Comparison of ENCODE assay signal across 8 cellular contexts in the genomic region with DNA sequence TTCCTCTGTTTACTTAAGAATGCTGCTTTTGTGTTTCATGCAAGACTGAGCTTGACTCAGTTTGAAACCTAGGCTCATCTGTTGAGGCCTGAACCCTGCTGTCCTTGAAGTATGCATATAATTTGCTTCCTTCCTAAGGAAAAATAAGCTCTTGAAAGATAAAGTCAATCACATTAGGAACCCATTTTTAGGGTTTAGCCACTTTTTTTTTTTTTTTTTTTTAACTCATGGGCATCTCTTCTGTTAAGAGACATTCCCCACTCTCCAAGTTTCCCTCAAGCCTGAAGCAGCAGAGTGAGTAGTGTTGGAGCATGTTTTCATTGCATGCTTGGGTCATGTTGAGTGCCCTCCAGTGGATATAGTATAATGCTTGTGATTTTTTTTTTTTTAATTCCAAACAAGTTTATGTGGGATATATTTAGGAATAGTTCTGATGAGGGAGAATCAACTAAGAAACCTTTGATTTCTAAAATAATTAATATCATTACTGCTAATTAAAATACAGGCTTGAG. TPM values are rescaled to one million over a fixed set of nuclear protein-coding genes. Genes with fewer than 3 reads are reported as not detected.
DNase-seq lines count a peak whose midpoint lies in the region; ATAC-seq, FAIRE-seq and TF ChIP-seq lines count a peak whose summit lies in the region.

No MANE protein-coding gene starts in this region.

- H3K4me3 ChIP-seq in A673 (ENCODE audit: low read depth, low read length, poor library complexity, severe bottlenecking) = no peak overlapping the region
- no peak overlapping the region for H3K4me3 ChIP-seq in K562

- BruUV-seq in A673 (replicated peaks; lab: Mats Ljungman, UMichigan) = no TSS peak
- no TSS peak for BruUV-seq in K562 (replicated peaks; lab: Mats Ljungman, UMichigan)

- POLR2A ChIA-PET in A673 (lab: Charles Lee; ENCODE audit: low non-redundant PET) (interaction anchor here (0.6 kb wide), 1 partner anchor 8 kb away, joined by 3 read pairs; no protein-coding TSS in a partner anchor), K562 (lab: Yijun Ruan, JAX) (interaction anchor here (1.0 kb wide), 1 partner anchor 13 kb away, joined by 4 read pairs; no protein-coding TSS in a partner anchor)

- H3K9ac ChIP-seq in K562 (ENCODE audit: insufficient read depth in 1 of 2, low read depth in 2 of 2, low read length in 2 of 2) = no peak overlapping the region

- H3K9me3 ChIP-seq in A673 (ENCODE audit: low read depth, low read length, poor library complexity, severe bottlenecking) (no peaks in the 10 kb centered on the region), K562 (replicated peaks; ENCODE audit: control insufficient read depth, insufficient read depth, low read depth, low read length) (no peaks in the 10 kb centered on the region)

- no peak for TF ChIP-seq POLR2A in K562 (conservative IDR thresholded peaks at IDR 0.05)

- H3K4me1 ChIP-seq in A673 (ENCODE audit: insufficient read depth, low read length, poor library complexity, severe bottlenecking) (peaks cover 6% of the 10 kb centered on the region), K562 (replicated peaks in 1 of 2; ENCODE audit: control insufficient read depth in 2 of 2, insufficient read depth in 2 of 2, low read length in 2 of 2) (peaks cover 9 to 35% of the 10 kb centered on the region in 2 experiments)

- no peaks in the 10 kb centered on the region for H3K36me3 ChIP-seq in A673 (ENCODE audit: insufficient read depth, low read length, poor library complexity, severe bottlenecking)
- no peaks in the 10 kb centered on the region for H3K36me3 ChIP-seq in K562 (ENCODE audit: control insufficient read depth, insufficient read depth, low read length)

- H3K9me1 ChIP-seq in K562 (ENCODE audit: control insufficient read depth, insufficient read depth, low read length) = no peaks in the 10 kb centered on the region

- no peak overlapping the region for H3K4me2 ChIP-seq in K562 (ENCODE audit: insufficient read depth, low read length)

- no peak for ATAC-seq in K562

- peak in 1 of 2 experiments; percentile 6; a peak in 1 of 4 replicates for TF ChIP-seq RAD21 in K562 (CRISPR knock-in tag; conservative IDR thresholded peaks at IDR 0.05 in 1 of 2, IDR thresholded peaks at IDR 0.05 in 1 of 2)

- peak; percentile 47 for DNase-seq in A673 (ENCODE audit: low spot score)
- DNase-seq in ELR (ENCODE audit: low read depth) = peak; percentile 63
- peak; percentile 38 for DNase-seq in NAMALWA (ENCODE audit: low spot score)
- peak in 1 of 4 experiments; percentile 38 for DNase-seq in K562 (ENCODE audit: extremely low read depth in 1 of 4, low spot score in 3 of 4)
- peak; percentile 82 for DNase-seq in left kidney (ENCODE audit: low read depth, low spot score)
- DNase-seq in NCI-H2196 (lab: John Stamatoyannopoulos, UW; ENCODE audit: unreplicated experiment) = no peak
- DNase-seq in T-helper 9 cell = no peak
- no peak for DNase-seq in SHP77 (lab: John Stamatoyannopoulos, UW)

- CTCF ChIA-PET in A673 (lab: Charles Lee) (no interaction called here), K562 (lab: Yijun Ruan, JAX; ENCODE audit: low intra/inter-chr PET ratio) (interaction anchor here (0.7 kb wide), 1 partner anchor 160 kb away, joined by 6 read pairs; no protein-coding TSS in a partner anchor)

- H3K79me2 ChIP-seq in K562 (ENCODE audit: control insufficient read depth, insufficient read depth, low read length) = peaks cover 85% of the 10 kb centered on the region

- no peak overlapping the region for H3K27ac ChIP-seq in A673 (ENCODE audit: low read depth, low read length, poor library complexity, severe bottlenecking)
- H3K27ac ChIP-seq in K562 (ENCODE audit: extremely low read depth, low read depth, low read length) = no peak overlapping the region

- peaks cover 74% of the 10 kb centered on the region for H4K20me1 ChIP-seq in K562 (replicated peaks; ENCODE audit: control insufficient read depth, insufficient read depth, low read length)

- no peak for TF ChIP-seq EP300 in K562 (IDR thresholded peaks at IDR 0.05; ENCODE audit: low read length)

- H2AFZ ChIP-seq in K562 (ENCODE audit: low read depth, low read length) = no peak overlapping the region

- in situ Hi-C loops in K562 (cut with MboI) = no loop called here

- peak; percentile 44 for TF ChIP-seq CTCF in A673 (conservative IDR thresholded peaks at IDR 0.05; ENCODE audit: low read depth, low read length)
- peak in 2 of 3 experiments; percentile 25 to 45; a peak in 3 of 6 replicates for TF ChIP-seq CTCF in K562 (IDR thresholded peaks at IDR 0.05 in 2 of 3, conservative IDR thresholded peaks at IDR 0.05 in 1 of 3; ENCODE audit: insufficient read depth in 2 of 3, low read depth in 1 of 3, low read length in 3 of 3)

- peaks cover 3% of the 10 kb centered on the region for H3K27me3 ChIP-seq in A673 (replicated peaks; ENCODE audit: insufficient read depth, low read depth, low read length, poor library complexity)
- H3K27me3 ChIP-seq in K562 (ENCODE audit: control insufficient read depth in 2 of 2, insufficient read depth in 2 of 2, low read length in 2 of 2) = peaks cover 0 to 5% of the 10 kb centered on the region in 2 experiments; a peak in 2 of 5 replicates

- FAIRE-seq in K562 (lab: Jason Lieb, UNC) = no peak

- intact Hi-C loops in A673 (cut with micrococcal nuclease; ENCODE audit: unreplicated experiment) (loop anchor here (5.0 kb wide), 1 partner anchor 621 kb away; no protein-coding TSS in a partner anchor), K562 (cut with micrococcal nuclease) (loop anchor here (10.0 kb wide), 1 partner anchor 618 kb away; no protein-coding TSS in a partner anchor)

TF ChIP-seq in K562, 482 proteins besides CTCF, POLR2A, EP300 and RAD21:
- TF ChIP-seq PHB (CRISPR knock-in tag; IDR thresholded peaks at IDR 0.05) (no peak), GTF2F1 (IDR thresholded peaks at IDR 0.05; ENCODE audit: low read depth, low read length) (no peak), ZNF384 (IDR thresholded peaks at IDR 0.05; ENCODE audit: low read depth, low read length) (peak; percentile 89)

RNA-seq across cellular contexts. Expression of a gene that starts 3.6 kb away (rescaled TPM):
- total RNA-seq in A673 (2021) (134 and 154 TPM in 2 replicates), K562 (2014; rRNA removed) (164 and 193 TPM in 2 replicates), K562 (2014; rRNA removed; fragmentation: Illumina TruSeq; extraction: Trizol) (154 and 156 TPM in 2 replicates), K562 (2015; rRNA removed; fragmentation: Illumina TruSeq; extraction: Trizol) (189 and 192 TPM in 2 replicates), K562 (2021) (153 and 158 TPM in 2 replicates)
- 283 TPM in 2 replicates for total RNA-seq in K562 (2011; cell fraction: chromatin; rRNA removed; ENCODE audit: low replicate concordance)
- 151 and 154 TPM in 2 replicates for total RNA-seq in K562 (2011; cell fraction: nucleolus; rRNA removed)
- 151 and 175 TPM in 2 replicates for total RNA-seq in K562 (2011; cell fraction: nucleoplasm; rRNA removed)
- polyA plus RNA-seq in K562 (2011; rRNA removed) (193 and 203 TPM in 2 replicates), K562 (2014; fragmentation: Illumina TruSeq; extraction: Trizol) (154 and 159 TPM in 2 replicates), K562 (2014; fragmentation: Nextera tagmentation; extraction: Ambion mirVana) (10 to 100 TPM; 44.3 to 51.8 TPM), K562 (2014; rRNA removed) (100 and 126 TPM in 2 replicates)
- polyA plus RNA-seq in K562 (2011; cell fraction: cytosol; rRNA removed) = 235 and 318 TPM in 2 replicates
- 311 and 383 TPM in 2 replicates for polyA plus RNA-seq in K562 (2011; cell fraction: nucleus; rRNA removed)
- polyA plus RNA-seq in K562 (2012) = 111 and 162 TPM in 2 replicates
- polyA minus RNA-seq in K562 (2011; rRNA and poly(A)+ RNA removed) = 822 and 1,105 TPM in 2 replicates
- polyA minus RNA-seq in K562 (2011; cell fraction: cytosol; rRNA and poly(A)+ RNA removed) = 157 and 240 TPM in 2 replicates
- polyA minus RNA-seq in K562 (2011; cell fraction: nucleus; rRNA and poly(A)+ RNA removed) = 156 and 245 TPM in 2 replicates

Comparison
In these comparisons a context has a peak if more than half of its experiments do, and no peak if none do; other contexts are left out.
1. DNase-seq: peak in A673 (single experiment), ELR (single experiment), NAMALWA (single experiment) and left kidney (single experiment); none in NCI-H2196 (single experiment), T-helper 9 cell (single experiment) and SHP77 (0 of 2).